ENCODE assay signal across 1 cellular context in the genomic region with DNA sequence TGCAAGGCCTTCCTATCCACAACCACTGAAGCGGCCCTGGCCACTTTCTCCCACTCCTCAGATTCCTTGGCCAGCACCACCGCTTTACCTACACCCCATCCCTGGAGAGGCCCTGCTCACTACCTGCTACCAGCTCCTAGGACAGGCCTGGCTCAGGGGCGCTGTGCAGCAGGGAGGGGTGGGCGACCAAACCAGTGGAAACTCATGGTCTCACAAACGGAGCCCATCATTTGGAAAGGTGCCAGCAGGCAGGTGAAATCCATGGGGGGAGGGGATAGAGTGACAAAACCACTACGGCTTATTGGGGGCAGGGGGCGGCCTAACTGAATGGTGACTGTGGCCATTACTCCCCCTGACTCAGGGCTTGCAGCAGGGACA.
TF ChIP-seq lines count a peak whose summit lies in the region.

No MANE protein-coding gene starts in this region.

TF ChIP-seq in K562, 482 proteins besides CTCF, POLR2A, EP300 and RAD21:
- no peak for TF ChIP-seq TCF7 (IDR thresholded peaks at IDR 0.05; ENCODE audit: borderline replicate concordance)
- peak; percentile 75 for TF ChIP-seq NFIC (IDR thresholded peaks at IDR 0.05)
